ENCODE assay signal across 1 cellular context in the genomic region with DNA sequence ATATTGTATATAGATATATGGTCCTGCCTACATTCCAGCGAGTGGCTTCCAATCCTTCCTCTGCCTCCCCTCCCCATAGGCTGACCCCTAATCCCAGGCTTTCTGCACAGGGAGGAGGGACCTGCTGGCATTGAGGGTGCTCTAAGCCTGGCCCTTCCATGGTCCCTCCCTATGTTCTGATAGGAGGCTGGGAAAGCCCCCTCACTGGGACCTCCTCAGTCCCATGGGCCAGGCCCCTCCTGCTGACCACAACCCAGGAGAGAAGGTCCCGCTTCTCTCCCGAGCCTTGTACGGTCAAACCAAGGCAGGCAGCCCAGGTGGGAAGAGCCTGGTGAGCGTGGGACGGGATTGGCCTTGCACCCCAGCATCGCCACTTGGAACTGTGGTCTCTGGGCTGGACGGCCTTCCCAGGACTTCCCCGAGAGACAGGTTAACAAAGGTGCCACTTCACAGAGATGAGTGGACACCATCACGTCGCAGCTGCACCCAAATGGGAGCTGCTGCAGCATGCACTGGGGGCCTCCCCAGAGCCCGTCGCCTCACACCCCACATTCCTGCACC.
TF ChIP-seq lines count a peak whose summit lies in the region.

No MANE protein-coding gene starts in this region.

TF ChIP-seq in A549, 52 proteins besides CTCF, POLR2A, EP300 and RAD21 (continued from another document):
- TF ChIP-seq HOXB5 (CRISPR knock-in tag; IDR thresholded peaks at IDR 0.05) = 0 out of 2 replicates have a peak, but pooled peaks have one; percentile 32
- TF ChIP-seq EHF (CRISPR knock-in tag; IDR thresholded peaks at IDR 0.05) = peak; percentile 48; the same call in 1 of the 2 replicates
- TF ChIP-seq, protein P1, sequence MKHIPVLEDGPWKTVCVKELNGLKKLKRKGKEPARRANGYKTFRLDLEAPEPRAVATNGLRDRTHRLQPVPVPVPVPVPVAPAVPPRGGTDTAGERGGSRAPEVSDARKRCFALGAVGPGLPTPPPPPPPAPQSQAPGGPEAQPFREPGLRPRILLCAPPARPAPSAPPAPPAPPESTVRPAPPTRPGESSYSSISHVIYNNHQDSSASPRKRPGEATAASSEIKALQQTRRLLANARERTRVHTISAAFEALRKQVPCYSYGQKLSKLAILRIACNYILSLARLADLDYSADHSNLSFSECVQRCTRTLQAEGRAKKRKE (CRISPR knock-in tag; IDR thresholded peaks at IDR 0.05; ENCODE audit: low read depth) = peak; percentile 63; the same call in 1 of the 2 replicates
- TF ChIP-seq TFCP2L1 (CRISPR knock-in tag; IDR thresholded peaks at IDR 0.05) = peak; percentile 82
- no peak for TF ChIP-seq HEYL (CRISPR knock-in tag; IDR thresholded peaks at IDR 0.05)
- TF ChIP-seq, protein P2, sequence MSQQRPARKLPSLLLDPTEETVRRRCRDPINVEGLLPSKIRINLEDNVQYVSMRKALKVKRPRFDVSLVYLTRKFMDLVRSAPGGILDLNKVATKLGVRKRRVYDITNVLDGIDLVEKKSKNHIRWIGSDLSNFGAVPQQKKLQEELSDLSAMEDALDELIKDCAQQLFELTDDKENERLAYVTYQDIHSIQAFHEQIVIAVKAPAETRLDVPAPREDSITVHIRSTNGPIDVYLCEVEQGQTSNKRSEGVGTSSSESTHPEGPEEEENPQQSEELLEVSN (IDR thresholded peaks at IDR 0.05; ENCODE audit: borderline replicate concordance, low read depth) = peak; percentile 58; the same call in 1 of the 2 replicates
- no peak for TF ChIP-seq FOXS1 (CRISPR knock-in tag; IDR thresholded peaks at IDR 0.05)
